Comparison of ENCODE assay signal across 16 cellular contexts in the genomic region with DNA sequence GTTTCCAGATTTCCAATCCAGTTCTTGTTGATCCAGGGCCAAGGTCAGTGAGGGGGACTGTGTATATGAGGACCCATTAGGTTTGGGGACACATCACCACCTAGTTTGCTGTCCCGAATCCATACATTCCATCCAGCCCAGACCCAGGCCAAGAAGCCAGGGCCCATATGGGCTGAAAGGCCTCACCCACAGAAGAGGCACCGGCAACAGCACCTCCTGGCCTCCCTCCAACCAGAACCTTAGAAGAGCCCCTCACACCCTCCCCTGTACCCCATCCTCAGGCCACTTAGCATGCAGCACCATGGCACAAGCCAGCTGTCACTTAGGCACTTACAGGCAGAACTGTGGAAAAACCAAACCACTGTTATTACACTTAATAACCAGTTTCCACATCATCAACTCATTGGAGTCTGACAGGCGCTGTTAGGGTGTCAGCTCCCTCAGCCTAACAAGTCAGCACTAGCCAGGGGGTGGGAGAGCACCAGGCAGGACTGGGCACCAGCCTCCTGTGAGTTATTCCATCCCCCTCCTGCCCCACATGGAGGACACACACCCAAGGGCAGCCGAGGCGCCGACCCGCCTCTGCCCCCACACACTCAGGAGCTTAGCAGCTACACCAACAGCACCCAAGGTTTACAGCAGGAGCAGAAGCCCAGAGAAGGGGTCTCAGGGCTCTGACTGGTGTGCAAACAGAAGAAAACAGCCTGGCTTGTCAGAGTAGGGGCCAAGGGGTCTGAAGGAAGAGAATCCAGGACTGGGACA.
DNase-seq lines count a peak whose midpoint lies in the region; ATAC-seq and TF ChIP-seq lines count a peak whose summit lies in the region.
"Had no signal": no experiment of that assay in that cellular context is flagged by ENCODE, and none has a peak within 500 bp of the region (broad histone marks: within the 10 kb centered on the region; RNA-seq: fewer than 3 reads in every experiment).

No MANE protein-coding gene starts in this region.

- H3K9me3 ChIP-seq in SK-N-SH (no peaks in the 10 kb centered on the region), WERI-Rb-1 (ENCODE audit: severe bottlenecking) (no peaks in the 10 kb centered on the region), uterus (no peaks in the 10 kb centered on the region)
- H3K9me3 ChIP-seq: BLaER1 had no signal

- H3K27ac ChIP-seq in SK-N-SH (ENCODE audit: low read depth in 2 of 2, low read length in 1 of 2), result peak overlapping the region in 1 of 2 experiments; percentile 76; a peak in 2 of 4 replicates
- H3K27ac ChIP-seq in WERI-Rb-1, result peak overlapping the region; percentile 29
- H3K27ac ChIP-seq in uterus, result no peak overlapping the region
- H3K27ac ChIP-seq: BLaER1 had no signal

- H3K4me2 ChIP-seq in SK-N-SH, result no peak overlapping the region
- H3K4me2 ChIP-seq: BLaER1, GM23338 had no signal

- 47% methylated on average over 7 of the region's 7 CpGs for WGBS in SK-N-SH (ENCODE audit: low lambda C conversion rate)

- ATAC-seq in SK-N-SH treated with all-trans-retinoic acid at 6 μM for 48 hours, result no peak
- ATAC-seq in GM18873 (IDR thresholded peaks at IDR 0.05; ENCODE audit: low FRiP score, unreplicated experiment), result no peak
- ATAC-seq in HG03520 (IDR thresholded peaks at IDR 0.05; ENCODE audit: unreplicated experiment), result no peak

- no peak overlapping the region for H2AFZ ChIP-seq in SK-N-SH (ENCODE audit: low read depth)
- H2AFZ ChIP-seq: GM23338 had no signal

- no peak for TF ChIP-seq POLR2A in uterus (IDR thresholded peaks at IDR 0.05)

- H3K4me1 ChIP-seq in SK-N-SH (ENCODE audit: control insufficient read depth in 1 of 2, insufficient read depth in 2 of 2, low read depth in 1 of 2, low read length in 1 of 2), result peaks cover 0 to 20% of the 10 kb centered on the region in 2 experiments; a peak in 1 of 4 replicates
- no peaks in the 10 kb centered on the region for H3K4me1 ChIP-seq in uterus
- H3K4me1 ChIP-seq: BLaER1 had no signal

- intact Hi-C loops in uterus (cut with DNase I; ENCODE audit: low total_unique reads), result no loop called here

- H3K4me3 ChIP-seq in SK-N-SH (ENCODE audit: low read depth in 2 of 2, low read length in 1 of 2) (no peak overlapping the region), WERI-Rb-1 (ENCODE audit: low read depth, low read length) (no peak overlapping the region), uterus (no peak overlapping the region)
- H3K4me3 ChIP-seq: BLaER1, GM23338, K562 had no signal

- no peaks in the 10 kb centered on the region for H3K79me2 ChIP-seq in SK-N-SH (ENCODE audit: insufficient read depth)

- no peak overlapping the region for H3K9ac ChIP-seq in SK-N-SH
- H3K9ac ChIP-seq: BLaER1 had no signal

- H3K27me3 ChIP-seq in SK-N-SH (ENCODE audit: insufficient read depth), result no peaks in the 10 kb centered on the region; the same call in 1 of the 2 replicates
- H3K27me3 ChIP-seq in WERI-Rb-1 (ENCODE audit: insufficient read depth, low read depth, severe bottlenecking), result no peaks in the 10 kb centered on the region
- no peaks in the 10 kb centered on the region for H3K27me3 ChIP-seq in uterus
- H3K27me3 ChIP-seq: BLaER1 had no signal

- DNase-seq in SK-N-SH (peak; percentile 36), NCI-H2171 (lab: John Stamatoyannopoulos, UW) (peak; percentile 11), WERI-Rb-1 (no peak), ureter (ENCODE audit: low spot score) (peak; percentile 29), uterus (no peak)
- DNase-seq: CD8-positive, alpha-beta memory T cell; GF-D8; NCI-H1694 treated with DMSO at 0.1 percent for 48 hours; NK-92 treated with Interleukin-12 subunit alpha and Interleukin-12 subunit beta, amount 100 ng/mL, for 24 hours; SIG-M5 had no signal

- POLR2A ChIA-PET in SK-N-SH (lab: Yijun Ruan, JAX), result interaction anchor here (0.7 to 2.9 kb wide), 10 partner anchors 131 to 328 kb away, joined by 3 to 27 read pairs (median 4); no protein-coding TSS in a partner anchor

- no peaks in the 10 kb centered on the region for H3K9me2 ChIP-seq in SK-N-SH

- no peaks in the 10 kb centered on the region for H3K36me3 ChIP-seq in SK-N-SH (replicated peaks in 1 of 2; ENCODE audit: control insufficient read depth in 1 of 2, insufficient read depth in 2 of 2, low read length in 1 of 2)
- H3K36me3 ChIP-seq in WERI-Rb-1, result no peaks in the 10 kb centered on the region
- H3K36me3 ChIP-seq in uterus, result no peaks in the 10 kb centered on the region
- H3K36me3 ChIP-seq: BLaER1 had no signal

- no peak for TF ChIP-seq EP300 in SK-N-SH (IDR thresholded peaks at IDR 0.05; ENCODE audit: borderline replicate concordance in 1 of 2, low read depth in 1 of 2, low read length in 1 of 2)

- no peak for TF ChIP-seq RAD21 in SK-N-SH (IDR thresholded peaks at IDR 0.05; ENCODE audit: low read length)

- H3F3A ChIP-seq in SK-N-SH (replicated peaks; ENCODE audit: insufficient read depth), result no peaks in the 10 kb centered on the region

- CTCF ChIA-PET in SK-N-SH (lab: Yijun Ruan, JAX), result interaction anchor here (0.7 to 3.5 kb wide), 64 partner anchors 8 to 1315 kb away, joined by 3 to 47 read pairs (median 4); partner anchors contain the start of gene CADM1

- no peak for TF ChIP-seq CTCF in SK-N-SH (IDR thresholded peaks at IDR 0.05)
- no peak for TF ChIP-seq CTCF in WERI-Rb-1 (IDR thresholded peaks at IDR 0.05; ENCODE audit: low read depth, low read length)
- TF ChIP-seq CTCF in uterus (IDR thresholded peaks at IDR 0.05), result no peak

- H4K20me1 ChIP-seq in SK-N-SH (ENCODE audit: insufficient read depth), result no peaks in the 10 kb centered on the region
- H4K20me1 ChIP-seq: BLaER1 had no signal

TF ChIP-seq in SK-N-SH, 30 proteins besides CTCF, POLR2A, EP300 and RAD21:
- no peak for TF ChIP-seq TEAD4 (IDR thresholded peaks at IDR 0.05; ENCODE audit: borderline replicate concordance, insufficient read depth)
- TF ChIP-seq TAF1 (IDR thresholded peaks at IDR 0.05; ENCODE audit: borderline replicate concordance, low read depth, low read length), result no peak
- no peak for TF ChIP-seq YY1 (IDR thresholded peaks at IDR 0.05; ENCODE audit: low read depth)
- no peak for TF ChIP-seq CHD2 (IDR thresholded peaks at IDR 0.05; ENCODE audit: low read length, partially characterized antibody)
- no peak for TF ChIP-seq MXI1 (IDR thresholded peaks at IDR 0.05; ENCODE audit: low read depth, low read length)
- no peak for TF ChIP-seq MAX (IDR thresholded peaks at IDR 0.05; ENCODE audit: low read depth)
- no peak for TF ChIP-seq RXRA (IDR thresholded peaks at IDR 0.05; ENCODE audit: borderline replicate concordance, low read depth)
- no peak for TF ChIP-seq EZH2phosphoT487 (IDR thresholded peaks at IDR 0.05; ENCODE audit: borderline replicate concordance, low read depth)
- no peak for TF ChIP-seq TCF12 (IDR thresholded peaks at IDR 0.05)
- no peak for TF ChIP-seq FOXJ3 (CRISPR knock-in tag; IDR thresholded peaks at IDR 0.05)
- TF ChIP-seq NRF1 (IDR thresholded peaks at IDR 0.05; ENCODE audit: low read depth, low read length), result no peak
- no peak for TF ChIP-seq RFX5 (IDR thresholded peaks at IDR 0.05; ENCODE audit: low read length)
- TF ChIP-seq JUND (IDR thresholded peaks at IDR 0.05), result no peak
- TF ChIP-seq, protein P1, sequence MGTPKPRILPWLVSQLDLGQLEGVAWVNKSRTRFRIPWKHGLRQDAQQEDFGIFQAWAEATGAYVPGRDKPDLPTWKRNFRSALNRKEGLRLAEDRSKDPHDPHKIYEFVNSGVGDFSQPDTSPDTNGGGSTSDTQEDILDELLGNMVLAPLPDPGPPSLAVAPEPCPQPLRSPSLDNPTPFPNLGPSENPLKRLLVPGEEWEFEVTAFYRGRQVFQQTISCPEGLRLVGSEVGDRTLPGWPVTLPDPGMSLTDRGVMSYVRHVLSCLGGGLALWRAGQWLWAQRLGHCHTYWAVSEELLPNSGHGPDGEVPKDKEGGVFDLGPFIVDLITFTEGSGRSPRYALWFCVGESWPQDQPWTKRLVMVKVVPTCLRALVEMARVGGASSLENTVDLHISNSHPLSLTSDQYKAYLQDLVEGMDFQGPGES (IDR thresholded peaks at IDR 0.05; ENCODE audit: low read depth, low read length), result no peak

TF ChIP-seq in SK-N-SH treated with all-trans-retinoic acid at 6 μM for 48 hours, 23 proteins besides CTCF, POLR2A, EP300 and RAD21 (continues in another document):
- TF ChIP-seq, protein P2, sequence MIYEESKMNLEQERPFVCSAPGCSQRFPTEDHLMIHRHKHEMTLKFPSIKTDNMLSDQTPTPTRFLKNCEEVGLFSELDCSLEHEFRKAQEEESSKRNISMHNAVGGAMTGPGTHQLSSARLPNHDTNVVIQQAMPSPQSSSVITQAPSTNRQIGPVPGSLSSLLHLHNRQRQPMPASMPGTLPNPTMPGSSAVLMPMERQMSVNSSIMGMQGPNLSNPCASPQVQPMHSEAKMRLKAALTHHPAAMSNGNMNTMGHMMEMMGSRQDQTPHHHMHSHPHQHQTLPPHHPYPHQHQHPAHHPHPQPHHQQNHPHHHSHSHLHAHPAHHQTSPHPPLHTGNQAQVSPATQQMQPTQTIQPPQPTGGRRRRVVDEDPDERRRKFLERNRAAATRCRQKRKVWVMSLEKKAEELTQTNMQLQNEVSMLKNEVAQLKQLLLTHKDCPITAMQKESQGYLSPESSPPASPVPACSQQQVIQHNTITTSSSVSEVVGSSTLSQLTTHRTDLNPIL (CRISPR knock-in tag; IDR thresholded peaks at IDR 0.05; ENCODE audit: low read depth), result no peak
- TF ChIP-seq TOX (CRISPR knock-in tag; IDR thresholded peaks at IDR 0.05; ENCODE audit: borderline replicate concordance) (no peak), ZC3H10 (CRISPR knock-in tag; IDR thresholded peaks at IDR 0.05) (no peak), SNAI2 (CRISPR knock-in tag; IDR thresholded peaks at IDR 0.05) (no peak), ISL1 (CRISPR knock-in tag; IDR thresholded peaks at IDR 0.05) (no peak), GLIS3 (CRISPR knock-in tag; IDR thresholded peaks at IDR 0.05) (no peak), PPARA (CRISPR knock-in tag; IDR thresholded peaks at IDR 0.05; ENCODE audit: borderline replicate concordance) (no peak), ESRRG (CRISPR knock-in tag; IDR thresholded peaks at IDR 0.05) (no peak), OSR1 (CRISPR knock-in tag; IDR thresholded peaks at IDR 0.05) (no peak)
- TF ChIP-seq, protein P3, sequence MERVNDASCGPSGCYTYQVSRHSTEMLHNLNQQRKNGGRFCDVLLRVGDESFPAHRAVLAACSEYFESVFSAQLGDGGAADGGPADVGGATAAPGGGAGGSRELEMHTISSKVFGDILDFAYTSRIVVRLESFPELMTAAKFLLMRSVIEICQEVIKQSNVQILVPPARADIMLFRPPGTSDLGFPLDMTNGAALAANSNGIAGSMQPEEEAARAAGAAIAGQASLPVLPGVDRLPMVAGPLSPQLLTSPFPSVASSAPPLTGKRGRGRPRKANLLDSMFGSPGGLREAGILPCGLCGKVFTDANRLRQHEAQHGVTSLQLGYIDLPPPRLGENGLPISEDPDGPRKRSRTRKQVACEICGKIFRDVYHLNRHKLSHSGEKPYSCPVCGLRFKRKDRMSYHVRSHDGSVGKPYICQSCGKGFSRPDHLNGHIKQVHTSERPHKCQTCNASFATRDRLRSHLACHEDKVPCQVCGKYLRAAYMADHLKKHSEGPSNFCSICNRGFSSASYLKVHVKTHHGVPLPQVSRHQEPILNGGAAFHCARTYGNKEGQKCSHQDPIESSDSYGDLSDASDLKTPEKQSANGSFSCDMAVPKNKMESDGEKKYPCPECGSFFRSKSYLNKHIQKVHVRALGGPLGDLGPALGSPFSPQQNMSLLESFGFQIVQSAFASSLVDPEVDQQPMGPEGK (CRISPR knock-in tag; IDR thresholded peaks at IDR 0.05; ENCODE audit: borderline replicate concordance), result no peak

Comparison
In these comparisons a context has a peak if more than half of its experiments do, and no peak if none do; other contexts are left out.
1. DNase-seq: peak in SK-N-SH (single experiment), NCI-H2171 (single experiment) and ureter (single experiment); none in WERI-Rb-1 (single experiment) and uterus (0 of 2).